13 cellular contexts compared by ENCODE assay signal in the genomic region with DNA sequence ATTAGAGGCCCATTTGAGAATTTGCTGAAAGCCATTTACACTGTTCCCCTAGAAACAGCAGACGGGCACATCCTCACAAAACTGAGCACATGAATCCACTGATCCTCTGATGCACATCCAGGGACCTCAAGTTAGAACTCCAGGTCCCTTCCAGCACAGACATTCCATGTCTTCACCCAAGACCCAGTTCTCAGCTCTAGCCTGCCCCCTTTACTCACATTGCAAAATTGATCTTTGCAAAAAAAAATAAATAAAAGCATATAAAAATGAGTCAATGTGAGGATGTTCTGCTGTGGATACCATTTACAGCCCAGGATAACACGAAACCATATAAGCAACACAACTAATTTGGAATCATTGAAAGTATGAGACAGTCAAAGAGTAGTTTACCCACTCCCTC.
"Had no signal": no experiment of that assay in that cellular context is flagged by ENCODE, and none has a peak within 500 bp of the region (broad histone marks: within the 10 kb centered on the region; RNA-seq: fewer than 3 reads in every experiment).

No MANE protein-coding gene starts in this region.

- H3K36me3 ChIP-seq: gastroesophageal sphincter, left lung had no signal

- H3K27me3 ChIP-seq: gastroesophageal sphincter, left lung had no signal

- H3K4me1 ChIP-seq: left lung, parathyroid adenoma had no signal

- H3K27ac Mint-ChIP-seq: activated CD8-positive, alpha-beta T cell treated with anti-CD3 and anti-CD28 coated beads for 36 hours; nephron progenitor cell had no signal

- H3K4me3 ChIP-seq: coronary artery, gastroesophageal sphincter, left lung, skin epidermis had no signal

- ATAC-seq: activated CD8-positive, alpha-beta T cell treated with anti-CD3 and anti-CD28 coated beads for 36 hours; gastroesophageal sphincter; left lung had no signal

- H3K27ac ChIP-seq: coronary artery, epithelial cell of prostate, gastroesophageal sphincter, left lung, parathyroid adenoma, skin epidermis had no signal

- H3K4me3 Mint-ChIP-seq: activated CD8-positive, alpha-beta T cell treated with anti-CD3 and anti-CD28 coated beads for 36 hours; nephron progenitor cell had no signal

- H3K9me3 ChIP-seq: gastroesophageal sphincter, left lung had no signal

- DNase-seq: activated CD4-positive, alpha-beta T cell treated with anti-CD3 and anti-CD28 coated beads for 1 hour; activated CD8-positive, alpha-beta memory T cell treated with anti-CD3 and anti-CD28 coated beads, Interleukin-2, amount 50 U/mL, for 48 hours; activated CD8-positive, alpha-beta T cell treated with anti-CD3 and anti-CD28 coated beads for 36 hours; activated naive CD4-positive, alpha-beta T cell treated with Interleukin-2 at 50 U/mL for 16 hours; effector CD8-positive, alpha-beta T cell; left lung; nephron progenitor cell; stimulated activated CD4-positive, alpha-beta T cell treated with anti-CD3 and anti-CD28 coated beads, Interleukin-4, amount 100 ng/mL, for 4 hours had no signal
